28 cellular contexts compared by ENCODE assay signal in the genomic region with DNA sequence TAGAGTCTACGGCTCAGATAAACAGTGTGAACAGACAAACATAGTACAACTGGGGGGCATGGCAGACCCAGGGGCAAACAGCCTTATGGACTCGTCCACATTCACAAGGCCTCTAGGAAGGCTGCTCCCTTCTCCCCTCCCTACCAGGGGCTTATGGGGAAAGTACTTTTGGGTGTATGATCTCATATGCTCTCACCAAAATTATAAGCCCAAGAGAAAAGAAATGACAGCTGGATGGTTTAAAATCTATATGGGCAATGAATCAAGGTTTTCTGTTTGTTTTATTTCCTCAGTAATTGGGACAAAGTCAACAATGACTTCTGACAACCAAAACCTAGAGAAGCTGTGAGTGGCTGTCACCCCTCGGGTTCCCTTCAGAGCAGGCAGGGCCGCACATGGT.
DNase-seq lines count a peak whose midpoint lies in the region; ATAC-seq and TF ChIP-seq lines count a peak whose summit lies in the region.
"Had no signal": no experiment of that assay in that cellular context is flagged by ENCODE, and none has a peak within 500 bp of the region (broad histone marks: within the 10 kb centered on the region; RNA-seq: fewer than 3 reads in every experiment).

No MANE protein-coding gene starts in this region.

- POLR2A ChIA-PET in PC-3 (lab: Charles Lee; ENCODE audit: unreplicated experiment): no interaction called here

- intact Hi-C loops in PC-3 (cut with micrococcal nuclease) (no loop called here), body of pancreas (cut with DNase I) (no loop called here), left colon (cut with DNase I, micrococcal nuclease) (no loop called here)

- H3K4me2 ChIP-seq in PC-3 (ENCODE audit: low read length): no peak overlapping the region
- H3K4me2 ChIP-seq: A549, smooth muscle cell had no signal

- 46 to 62% methylated on average over 4 of the region's 4 CpGs for WGBS in body of pancreas, 2 donors

- H3K27me3 ChIP-seq in PC-3 (ENCODE audit: low read length) (no peaks in the 10 kb centered on the region), body of pancreas (no peaks in the 10 kb centered on the region)
- H3K27me3 ChIP-seq: adrenal gland, esophagus muscularis mucosa, heart left ventricle, right atrium auricular region, upper lobe of left lung had no signal

- no peaks in the 10 kb centered on the region for H4K20me1 ChIP-seq in PC-3 (ENCODE audit: low read length)

- no peak overlapping the region for H3K27ac ChIP-seq in PC-3 (ENCODE audit: low read length)
- H3K27ac ChIP-seq in body of pancreas: no peak overlapping the region
- H3K27ac ChIP-seq: adrenal gland, esophagus muscularis mucosa, heart left ventricle, right atrium auricular region, upper lobe of left lung had no signal

- H3K9ac ChIP-seq in PC-3 (ENCODE audit: low read length): no peak overlapping the region

- no peak for TF ChIP-seq CTCF in PC-3 (conservative IDR thresholded peaks at IDR 0.05; ENCODE audit: low read depth, low read length)
- TF ChIP-seq CTCF in body of pancreas (IDR thresholded peaks at IDR 0.05): no peak

- no peak overlapping the region for H3K4me3 ChIP-seq in PC-3 (ENCODE audit: low read length)
- no peak overlapping the region for H3K4me3 ChIP-seq in body of pancreas
- H3K4me3 ChIP-seq: A549, adrenal gland, esophagus muscularis mucosa, GM12878, HAP-1, heart left ventricle, right atrium auricular region, smooth muscle cell, upper lobe of left lung had no signal

- H2AFZ ChIP-seq in PC-3 (ENCODE audit: low read length): 0 out of 2 replicates have a peak overlapping the region, but pooled peaks have one; percentile 23

- no TSS peak for BruUV-seq in PC-3 (replicated peaks; lab: Mats Ljungman, UMichigan)

- TF ChIP-seq POLR2A in GM18505 (IDR thresholded peaks at IDR 0.05; ENCODE audit: borderline replicate concordance, extremely low read depth, insufficient read depth, insufficient read length) (no peak), body of pancreas (IDR thresholded peaks at IDR 0.05) (no peak)

- ATAC-seq in PC-3 (peak; percentile 13; the same call in 1 of the 2 replicates), GM18505 (IDR thresholded peaks at IDR 0.05; ENCODE audit: unreplicated experiment) (no peak), body of pancreas (no peak), left colon (no peak)
- ATAC-seq: A549, GM12878, heart left ventricle had no signal

- no peaks in the 10 kb centered on the region for H3K79me2 ChIP-seq in PC-3 (ENCODE audit: low read length)

- DNase-seq in NCI-H2171 treated with DMSO at 0.1 percent for 48 hours (lab: John Stamatoyannopoulos, UW) (peak; percentile 58), NCI-H2171 (lab: John Stamatoyannopoulos, UW) (no peak), NCI-H2029 (lab: John Stamatoyannopoulos, UW) (peak; percentile 62), PC-3 (no peak), mucosa of gallbladder (ENCODE audit: low spot score) (no peak), body of pancreas (no peak), left colon (no peak)
- DNase-seq: activated CD4-positive, alpha-beta memory T cell treated with anti-CD3 and anti-CD28 coated beads, Interleukin-2, amount 10 ng/mL, durations not matched to agents 7 days and 5 days; activated CD4-positive, alpha-beta T cell treated with anti-CD3 and anti-CD28 coated beads for 1 hour; activated CD8-positive, alpha-beta memory T cell treated with anti-CD3 and anti-CD28 coated beads, Interleukin-2, amount 50 U/mL, for 4 hours; activated naive CD4-positive, alpha-beta T cell treated with anti-CD3 and anti-CD28 coated beads, Interleukin-2, amount 10 ng/mL, durations not matched to agents 7 days and 5 days; AML-193; CD4-positive, alpha-beta T cell; foreskin fibroblast; heart left ventricle; kidney; NCI-H524; stimulated activated naive CD4-positive, alpha-beta T cell; SW 1271; upper lobe of left lung had no signal

- peaks cover 17% of the 10 kb centered on the region for H3K4me1 ChIP-seq in PC-3 (ENCODE audit: insufficient read depth, low read length)
- peaks cover 26% of the 10 kb centered on the region for H3K4me1 ChIP-seq in body of pancreas
- H3K4me1 ChIP-seq: HAP-1 had no signal

- CTCF ChIA-PET in PC-3 (lab: Charles Lee): no interaction called here

- no peaks in the 10 kb centered on the region for H3K9me2 ChIP-seq in PC-3 (replicated peaks; ENCODE audit: low read length)

- H3K9me3 ChIP-seq in PC-3 (ENCODE audit: low read length) (no peaks in the 10 kb centered on the region), body of pancreas (no peaks in the 10 kb centered on the region)
- H3K9me3 ChIP-seq: A549, adrenal gland, esophagus muscularis mucosa, HAP-1, heart left ventricle, right atrium auricular region, upper lobe of left lung had no signal

- H3K36me3 ChIP-seq in PC-3 (ENCODE audit: low read depth, low read length): no peaks in the 10 kb centered on the region
- no peaks in the 10 kb centered on the region for H3K36me3 ChIP-seq in body of pancreas (replicated peaks in 1 of 2; ENCODE audit: insufficient read depth in 1 of 2, low read depth in 2 of 2)
- H3K36me3 ChIP-seq: adrenal gland, HAP-1, right atrium auricular region, upper lobe of left lung had no signal

- no peaks in the 10 kb centered on the region for H3F3A ChIP-seq in PC-3 (ENCODE audit: low read length, unreplicated experiment)

Comparison
In these comparisons a context has a peak if more than half of its experiments do, and no peak if none do; other contexts are left out.
1. DNase-seq: peak in NCI-H2171 treated with DMSO at 0.1 percent for 48 hours (single experiment) and NCI-H2029 (single experiment); none in NCI-H2171 (single experiment), PC-3 (single experiment), mucosa of gallbladder (single experiment), body of pancreas (0 of 4) and left colon (0 of 2).